In the genomic region with DNA sequence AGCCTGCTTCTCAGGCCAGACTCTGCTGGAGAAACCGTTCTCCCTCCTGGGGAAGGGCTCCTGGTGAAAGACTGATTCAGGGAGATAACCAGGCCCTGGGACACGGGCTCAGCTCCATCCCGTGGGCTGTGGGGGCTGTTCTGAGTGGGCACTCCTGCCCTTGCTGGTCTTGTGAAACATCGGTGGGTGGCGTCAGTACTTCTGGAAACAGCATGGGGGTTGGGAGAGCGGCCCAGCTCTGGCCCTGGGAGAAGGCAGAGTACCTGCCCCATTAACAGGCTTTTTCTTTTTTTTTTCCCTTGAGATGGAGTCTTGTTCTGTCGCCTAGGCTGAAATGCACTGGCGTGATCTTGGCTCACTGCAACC, we compare ENCODE assay signal across 1 cellular context.
TF ChIP-seq lines count a peak whose summit lies in the region.

No MANE protein-coding gene starts in this region.

TF ChIP-seq in IMR-90, 13 proteins besides CTCF, POLR2A, EP300 and RAD21 (continued from another document):
- no peak for TF ChIP-seq USF2 (IDR thresholded peaks at IDR 0.05; ENCODE audit: low read depth, low read length)
- no peak for TF ChIP-seq MAFK (IDR thresholded peaks at IDR 0.05; ENCODE audit: low read depth, low read length)
- no peak for TF ChIP-seq CHD1 (IDR thresholded peaks at IDR 0.05; ENCODE audit: low read depth, low read length)
- TF ChIP-seq FOS (IDR thresholded peaks at IDR 0.05; ENCODE audit: low read depth, low read length) = no peak
- TF ChIP-seq RCOR1 (IDR thresholded peaks at IDR 0.05; ENCODE audit: insufficient replicate concordance, low read length) = no peak
- no peak for TF ChIP-seq ELK1 (IDR thresholded peaks at IDR 0.05; ENCODE audit: borderline replicate concordance, low read depth, low read length)
